ENCODE assay signal across 8 cellular contexts in the genomic region with DNA sequence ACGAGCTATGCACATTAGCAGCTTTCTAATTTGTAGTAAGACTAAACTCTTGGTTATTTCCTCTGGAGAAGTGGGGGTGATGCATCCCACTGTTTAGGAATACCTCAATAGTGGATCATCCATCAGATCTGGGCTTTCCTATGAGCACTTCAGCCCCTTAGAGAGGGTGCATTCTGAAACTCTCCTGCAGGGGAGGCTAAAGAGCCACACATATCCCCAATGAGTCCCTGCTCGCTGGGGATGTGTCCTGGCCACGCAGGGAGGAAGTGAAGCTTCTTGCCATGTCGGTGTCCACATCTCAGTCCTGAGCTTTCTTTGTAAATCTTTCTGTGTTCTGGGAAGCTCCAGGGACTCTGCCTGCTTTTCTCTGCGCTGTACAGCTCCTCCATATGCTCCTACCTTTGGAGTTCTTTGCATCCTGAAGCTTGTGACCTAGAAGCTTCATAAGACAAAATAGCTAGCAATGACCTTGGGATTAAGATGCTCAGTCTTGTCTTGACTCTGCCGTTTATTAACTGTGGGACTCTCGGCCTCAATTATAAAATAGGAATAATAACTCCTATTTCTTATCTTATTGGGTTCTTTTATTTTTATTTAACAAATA. TPM values are rescaled to one million over a fixed set of nuclear protein-coding genes. Genes with fewer than 3 reads are reported as not detected.
A peak's percentile ranks its signal among the peaks of the same experiment; 100 is the strongest.
DNase-seq lines count a peak whose midpoint lies in the region; ATAC-seq and TF ChIP-seq lines count a peak whose summit lies in the region.

No MANE protein-coding gene starts in this region.

- no peak overlapping the region for H3K27ac ChIP-seq in GM23338 (ENCODE audit: low read depth)
- no peak overlapping the region for H3K27ac ChIP-seq in MM.1S (ENCODE audit: low read length)
- no peak overlapping the region for H3K27ac ChIP-seq in brain microvascular endothelial cell

- H3K27ac Mint-ChIP-seq in GM23338, result no peak overlapping the region
- no peak overlapping the region for H3K27ac Mint-ChIP-seq in immature natural killer cell

- H3K27me3 Mint-ChIP-seq in GM23338 (ENCODE audit: insufficient read depth, low read depth, poor library complexity) (peaks cover 9% of the 10 kb centered on the region), immature natural killer cell (ENCODE audit: low read depth in 3 of 3) (peaks cover 6 to 9% (median 7%) of the 10 kb centered on the region in 3 donors)

- H3K36me3 Mint-ChIP-seq in GM23338 (ENCODE audit: low read depth) (peaks cover 2% of the 10 kb centered on the region; the same call in 2 of the 3 replicates), immature natural killer cell (no peaks in the 10 kb centered on the region)

- H3K4me3 Mint-ChIP-seq in GM23338 (no peak overlapping the region), immature natural killer cell (no peak overlapping the region)

- H3K27me3 ChIP-seq in GM23338 (ENCODE audit: insufficient read depth) (no peaks in the 10 kb centered on the region), MM.1S (replicated peaks; ENCODE audit: insufficient read depth, low read length) (no peaks in the 10 kb centered on the region), brain microvascular endothelial cell (replicated peaks) (no peaks in the 10 kb centered on the region)

- H4K20me1 ChIP-seq in GM23338 (replicated peaks; ENCODE audit: insufficient read depth) (no peaks in the 10 kb centered on the region), MM.1S (ENCODE audit: insufficient read depth, low read length) (no peaks in the 10 kb centered on the region)

- no peak overlapping the region for H3K4me3 ChIP-seq in GM23338
- no peak overlapping the region for H3K4me3 ChIP-seq in MM.1S (ENCODE audit: low read length)
- H3K4me3 ChIP-seq in brain microvascular endothelial cell (ENCODE audit: low read depth, low read length), result no peak overlapping the region

- H3K79me2 ChIP-seq in GM23338 (replicated peaks; ENCODE audit: insufficient read depth), result no peaks in the 10 kb centered on the region
- no peaks in the 10 kb centered on the region for H3K79me2 ChIP-seq in MM.1S (ENCODE audit: low read length)

- no peak overlapping the region for H3K9ac ChIP-seq in MM.1S (ENCODE audit: low read length)

- ATAC-seq in GM23338, result peak; percentile 98

- H3K4me1 Mint-ChIP-seq in GM23338 (peaks cover 27% of the 10 kb centered on the region), immature natural killer cell (peaks cover 15 to 26% of the 10 kb centered on the region in 2 donors)

- no peaks in the 10 kb centered on the region for H3K9me3 ChIP-seq in MM.1S (replicated peaks; ENCODE audit: insufficient read depth, low read length)

- H3K4me1 ChIP-seq in GM23338 (ENCODE audit: insufficient read depth), result peaks cover 14% of the 10 kb centered on the region
- peaks cover 4% of the 10 kb centered on the region for H3K4me1 ChIP-seq in MM.1S (ENCODE audit: low read length)

- TF ChIP-seq CTCF in GM23338 (conservative IDR thresholded peaks at IDR 0.05; ENCODE audit: low read depth in 2 of 2), result peak; percentile 97 to 100
- peak; percentile 99 for TF ChIP-seq CTCF in MM.1S (IDR thresholded peaks at IDR 0.05; ENCODE audit: low read length)
- TF ChIP-seq CTCF in brain microvascular endothelial cell (IDR thresholded peaks at IDR 0.05; ENCODE audit: low read depth, low read length, missing control alignments), result peak; percentile 97

- H2AFZ ChIP-seq in GM23338, result 0 out of 2 replicates have a peak overlapping the region, but pooled peaks have one; percentile 40
- H2AFZ ChIP-seq in MM.1S (ENCODE audit: low read length), result peak overlapping the region; percentile 84

- H3K9me2 ChIP-seq in GM23338 (ENCODE audit: insufficient read depth), result peaks cover 12% of the 10 kb centered on the region; the same call in 1 of the 2 replicates
- no peaks in the 10 kb centered on the region for H3K9me2 ChIP-seq in MM.1S (replicated peaks; ENCODE audit: insufficient read depth, low read length)

- H3K4me2 ChIP-seq in GM23338, result no peak overlapping the region
- H3K4me2 ChIP-seq in MM.1S (ENCODE audit: low read depth, low read length), result peak overlapping the region; percentile 81

- peak; percentile 44 to 53 for DNase-seq in NCI-H2081 (lab: John Stamatoyannopoulos, UW)
- DNase-seq in NCI-H2081 treated with DMSO at 0.1 percent for 48 hours (lab: John Stamatoyannopoulos, UW), result no peak
- DNase-seq in GM23338 (ENCODE audit: low spot score), result peak; percentile 90
- peak; percentile 86 for DNase-seq in MM.1S
- peak; percentile 38 for DNase-seq in T1000 (lab: John Stamatoyannopoulos, UW)
- peak; percentile 77 for DNase-seq in brain microvascular endothelial cell
- peak; percentile 17 to 48 (median 35) for DNase-seq in immature natural killer cell
- peak; percentile 70 for DNase-seq in stimulated activated CD4-positive, alpha-beta T cell treated with anti-CD3 and anti-CD28 coated beads, Interleukin-15, amount 100 ng/mL, for 24 hours

- in situ Hi-C loops in brain microvascular endothelial cell (cut with HindIII; ENCODE audit: low pct_ligation_motif_present, low sequenced_read_pairs), result loop anchor here (10.0 kb wide), 1 partner anchor 355 kb away; the partner anchor contains the start of gene SST

- H3F3A ChIP-seq in GM23338 (replicated peaks; ENCODE audit: low read depth), result no peaks in the 10 kb centered on the region
- H3F3A ChIP-seq in MM.1S (ENCODE audit: insufficient read depth, low read length), result no peaks in the 10 kb centered on the region

- H3K9me3 Mint-ChIP-seq in GM23338 (no peaks in the 10 kb centered on the region), immature natural killer cell (no peaks in the 10 kb centered on the region)

- H3K36me3 ChIP-seq in GM23338 (ENCODE audit: insufficient read depth), result no peaks in the 10 kb centered on the region
- no peaks in the 10 kb centered on the region for H3K36me3 ChIP-seq in MM.1S (replicated peaks; ENCODE audit: insufficient read depth, low read length)
- no peaks in the 10 kb centered on the region for H3K36me3 ChIP-seq in brain microvascular endothelial cell (replicated peaks)

TF ChIP-seq in GM23338, 12 proteins besides CTCF, POLR2A, EP300 and RAD21 (continues in another document):
- TF ChIP-seq EZH2 (IDR thresholded peaks at IDR 0.05; ENCODE audit: low read depth, unreplicated experiment) (no peak), ZNF114 (CRISPR knock-in tag; IDR thresholded peaks at IDR 0.05) (no peak), CREB1 (CRISPR knock-in tag; IDR thresholded peaks at IDR 0.05; ENCODE audit: low read depth) (no peak), STAT1 (IDR thresholded peaks at IDR 0.05; ENCODE audit: unreplicated experiment) (no peak)

RNA-seq across cellular contexts. Expression of gene MASP1, which starts 28.3 kb away (rescaled TPM):
- total RNA-seq in GM23338 (2014; rRNA removed; shearing (Covaris generic)), result 1.6 and 5.9 TPM in 2 replicates
- polyA plus RNA-seq in GM23338 (2016; fragmentation: Nextera tagmentation; extraction: Ambion mirVana) (1.4 and 3.0 TPM in 2 replicates), immature natural killer cell (not detected)

RNA-seq across cellular contexts. Expression of gene RTP4, which starts 48.4 kb away (rescaled TPM):
- not detected in 2 replicates for total RNA-seq in GM23338 (2014; rRNA removed; shearing (Covaris generic))
- polyA plus RNA-seq in GM23338 (2016; fragmentation: Nextera tagmentation; extraction: Ambion mirVana), result not detected in 2 replicates
- polyA plus RNA-seq in immature natural killer cell, result 10 to 100 TPM in 1 of 3 donors, 1 to 10 TPM in 2; 3.7 to 17.3 (median 8.8) TPM
